In the genomic region with DNA sequence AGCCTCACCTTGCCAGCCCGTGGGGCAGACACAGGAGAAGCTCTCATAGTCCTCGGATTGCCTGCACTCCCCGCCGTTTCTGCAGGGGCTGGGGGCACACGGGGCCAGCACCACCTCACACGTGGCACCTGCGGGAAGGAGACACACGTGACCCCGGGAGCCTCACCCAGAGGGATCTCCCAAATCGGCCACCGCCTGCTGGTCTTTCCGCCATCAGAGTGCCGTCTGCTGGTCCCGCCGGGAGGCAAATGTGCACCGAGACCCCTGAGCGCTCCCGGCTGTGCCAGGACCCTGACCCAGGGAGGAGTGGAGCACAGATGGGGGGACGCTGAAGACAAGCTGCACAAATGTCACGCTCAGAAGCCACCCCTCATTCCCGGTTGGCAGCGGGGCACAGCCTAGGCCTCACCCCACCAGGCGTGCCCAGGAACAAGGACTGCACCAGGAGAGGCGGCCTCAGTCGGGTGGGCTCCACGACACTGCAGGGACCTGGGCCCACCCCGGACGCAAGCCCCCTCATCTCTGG, we compare ENCODE assay signal across 24 cellular contexts. TPM values are rescaled to one million over a fixed set of nuclear protein-coding genes. Genes with fewer than 3 reads are reported as not detected.
A peak's percentile ranks its signal among the peaks of the same experiment; 100 is the strongest.
DNase-seq lines count a peak whose midpoint lies in the region; ATAC-seq, FAIRE-seq and TF ChIP-seq lines count a peak whose summit lies in the region.
"Had no signal": no experiment of that assay in that cellular context is flagged by ENCODE, and none has a peak within 500 bp of the region (broad histone marks: within the 10 kb centered on the region; RNA-seq: fewer than 3 reads in every experiment).

No MANE protein-coding gene starts in this region.

- intact Hi-C loops in K562 (cut with micrococcal nuclease) (no loop called here), lower lobe of right lung (cut with DNase I) (no loop called here), spleen (cut with DNase I; ENCODE audit: low total_unique reads) (no loop called here), PC-3 (cut with micrococcal nuclease) (no loop called here)

- no peaks in the 10 kb centered on the region for H3K36me3 ChIP-seq in CD8-positive, alpha-beta memory T cell (ENCODE audit: insufficient read depth, low read length)
- H3K36me3 ChIP-seq in K562 (ENCODE audit: control insufficient read depth, insufficient read depth, low read length) (peaks cover 77% of the 10 kb centered on the region; the same call in 2 of the 3 replicates), lower lobe of right lung (peaks cover 100% of the 10 kb centered on the region), spleen (peaks cover 4 to 100% (median 100%) of the 10 kb centered on the region in 6 donors), PC-3 (ENCODE audit: low read depth, low read length) (peaks cover 2% of the 10 kb centered on the region; the same call in 1 of the 2 replicates)

- CTCF ChIA-PET in CD8-positive, alpha-beta memory T cell (lab: Charles Lee), result no interaction called here
- CTCF ChIA-PET in K562 (lab: Yijun Ruan, JAX; ENCODE audit: low intra/inter-chr PET ratio), result no interaction called here
- CTCF ChIA-PET in PC-3 (lab: Charles Lee), result no interaction called here

- no peaks in the 10 kb centered on the region for H3K4me1 Mint-ChIP-seq in CD8-positive, alpha-beta memory T cell
- H3K4me1 Mint-ChIP-seq: activated CD4-positive, alpha-beta T cell treated with anti-CD3 and anti-CD28 coated beads for 36 hours; central memory CD8-positive, alpha-beta T cell; naive thymus-derived CD8-positive, alpha-beta T cell; T-cell had no signal

- ATAC-seq in K562 (no peak), lower lobe of right lung (no peak), HG03135 (IDR thresholded peaks at IDR 0.05; ENCODE audit: unreplicated experiment) (no peak), PC-3 (no peak)
- ATAC-seq: activated CD4-positive, alpha-beta T cell treated with anti-CD3 and anti-CD28 coated beads for 36 hours; naive thymus-derived CD8-positive, alpha-beta T cell; T-cell had no signal

- H3K9ac ChIP-seq in K562 (ENCODE audit: insufficient read depth in 1 of 2, low read depth in 2 of 2, low read length in 2 of 2) (peak overlapping the region; percentile 70 to 93), PC-3 (ENCODE audit: low read length) (no peak overlapping the region)

- no peak overlapping the region for H3K4me3 ChIP-seq in CD8-positive, alpha-beta memory T cell (ENCODE audit: low read length)
- H3K4me3 ChIP-seq in K562 (0 out of 2 replicates have a peak overlapping the region, but pooled peaks have one; percentile 28), lower lobe of right lung (no peak overlapping the region), spleen (no peak overlapping the region), PC-3 (ENCODE audit: low read length) (no peak overlapping the region)
- H3K4me3 ChIP-seq: SJCRH30 had no signal

- no peak for FAIRE-seq in K562 (lab: Jason Lieb, UNC)
- FAIRE-seq: islet of Langerhans had no signal

- TF ChIP-seq EP300 in K562 (IDR thresholded peaks at IDR 0.05; ENCODE audit: low read length), result no peak

- H3K27me3 Mint-ChIP-seq in CD8-positive, alpha-beta memory T cell, result no peaks in the 10 kb centered on the region
- H3K27me3 Mint-ChIP-seq: activated CD4-positive, alpha-beta T cell treated with anti-CD3 and anti-CD28 coated beads for 36 hours; central memory CD8-positive, alpha-beta T cell; stimulated activated naive CD8-positive, alpha-beta T cell treated with anti-CD3 and anti-CD28 coated beads, Interleukin-15, Interleukin-2, amounts not matched to agents 100 ng/mL and 50 ng/mL, for 24 hours; T-cell had no signal

- H2AFZ ChIP-seq in K562 (ENCODE audit: low read depth, low read length) (peak overlapping the region; percentile 76), PC-3 (ENCODE audit: low read length) (no peak overlapping the region)

- DNase-seq in CD8-positive, alpha-beta memory T cell, result no peak
- DNase-seq in K562 (ENCODE audit: extremely low read depth in 1 of 4, low spot score in 3 of 4) (no peak), lower lobe of right lung (no peak), spleen (no peak), PC-3 (no peak)
- no peak for DNase-seq in stimulated activated naive CD4-positive, alpha-beta T cell treated with Interleukin-2 at 50 U/mL for 16 hours (lab: John Stamatoyannopoulos, UW)
- no peak for DNase-seq in activated CD4-positive, alpha-beta T cell treated with anti-CD3 and anti-CD28 coated beads for 1 hour
- DNase-seq: activated CD4-positive, alpha-beta T cell treated with anti-CD3 and anti-CD28 coated beads for 36 hours; activated naive CD4-positive, alpha-beta T cell treated with anti-CD3 and anti-CD28 coated beads, Interleukin-2, amount 50 U/mL, for 16 hours; aorta; erythroblast; foreskin melanocyte; GOT3; mesendoderm; naive thymus-derived CD8-positive, alpha-beta T cell; NCI-H1048; NCI-H1930; NCI-H345; SJCRH30; T-cell had no signal

- H3K36me3 Mint-ChIP-seq in CD8-positive, alpha-beta memory T cell, result peaks cover 0 to 63% (median 0%) of the 10 kb centered on the region in 3 donors

- H3K79me2 ChIP-seq in K562 (ENCODE audit: control insufficient read depth, insufficient read depth, low read length) (peaks cover 7% of the 10 kb centered on the region; the same call in 1 of the 3 replicates), PC-3 (ENCODE audit: low read length) (no peaks in the 10 kb centered on the region)

- POLR2A ChIA-PET in CD8-positive, alpha-beta memory T cell (lab: Charles Lee), result interaction anchor here (0.6 kb wide), 1 partner anchor 13 kb away, joined by 3 read pairs; no protein-coding TSS in a partner anchor
- POLR2A ChIA-PET in K562 (lab: Yijun Ruan, JAX) (no interaction called here), PC-3 (lab: Charles Lee; ENCODE audit: unreplicated experiment) (no interaction called here)

- no peak for TF ChIP-seq CTCF in K562 (IDR thresholded peaks at IDR 0.05 in 2 of 3, conservative IDR thresholded peaks at IDR 0.05 in 1 of 3; ENCODE audit: insufficient read depth in 2 of 3, low read depth in 1 of 3, low read length in 3 of 3)
- no peak for TF ChIP-seq CTCF in lower lobe of right lung (IDR thresholded peaks at IDR 0.05)
- TF ChIP-seq CTCF in spleen (IDR thresholded peaks at IDR 0.05 in 8 of 11, conservative IDR thresholded peaks at IDR 0.05 in 3 of 11), result no peak
- no peak for TF ChIP-seq CTCF in PC-3 (conservative IDR thresholded peaks at IDR 0.05; ENCODE audit: low read depth, low read length)

- H3K4me3 Mint-ChIP-seq in CD8-positive, alpha-beta memory T cell, result no peak overlapping the region
- H3K4me3 Mint-ChIP-seq: activated CD4-positive, alpha-beta T cell treated with anti-CD3 and anti-CD28 coated beads for 36 hours; central memory CD8-positive, alpha-beta T cell; naive thymus-derived CD8-positive, alpha-beta T cell; stimulated activated naive CD8-positive, alpha-beta T cell treated with anti-CD3 and anti-CD28 coated beads, Interleukin-15, Interleukin-2, amounts not matched to agents 100 ng/mL and 50 ng/mL, for 24 hours; T-cell had no signal

- H3K4me1 ChIP-seq in CD8-positive, alpha-beta memory T cell (ENCODE audit: insufficient read depth, low read length), result no peaks in the 10 kb centered on the region
- H3K4me1 ChIP-seq in K562 (replicated peaks in 1 of 2; ENCODE audit: control insufficient read depth in 2 of 2, insufficient read depth in 2 of 2, low read length in 2 of 2) (peaks cover 16 to 60% of the 10 kb centered on the region in 2 experiments), lower lobe of right lung (peaks cover 34% of the 10 kb centered on the region), spleen (peaks cover 4 to 69% (median 47%) of the 10 kb centered on the region in 6 donors), PC-3 (ENCODE audit: insufficient read depth, low read length) (no peaks in the 10 kb centered on the region)
- H3K4me1 ChIP-seq: SJCRH30 had no signal

- H3K9me1 ChIP-seq in K562 (ENCODE audit: control insufficient read depth, insufficient read depth, low read length), result peaks cover 6% of the 10 kb centered on the region

- BruUV-seq in K562 (replicated peaks; lab: Mats Ljungman, UMichigan), result no TSS peak
- no TSS peak for BruUV-seq in PC-3 (replicated peaks; lab: Mats Ljungman, UMichigan)

- H3K27ac ChIP-seq in CD8-positive, alpha-beta memory T cell (ENCODE audit: low read depth, low read length), result peak overlapping the region; percentile 30
- peak overlapping the region; percentile 78 for H3K27ac ChIP-seq in K562 (ENCODE audit: extremely low read depth, low read depth, low read length)
- H3K27ac ChIP-seq in lower lobe of right lung, result peak overlapping the region; percentile 89
- peak overlapping the region; percentile 65 to 89 (median 80) for H3K27ac ChIP-seq in spleen
- no peak overlapping the region for H3K27ac ChIP-seq in PC-3 (ENCODE audit: low read length)
- H3K27ac ChIP-seq: SJCRH30 had no signal

- no peaks in the 10 kb centered on the region for H3K9me2 ChIP-seq in PC-3 (replicated peaks; ENCODE audit: low read length)

- H3K27me3 ChIP-seq in CD8-positive, alpha-beta memory T cell (ENCODE audit: insufficient read depth, low read length, poor library complexity, severe bottlenecking), result no peaks in the 10 kb centered on the region
- no peaks in the 10 kb centered on the region for H3K27me3 ChIP-seq in K562 (ENCODE audit: control insufficient read depth in 2 of 2, insufficient read depth in 2 of 2, low read length in 2 of 2)
- H3K27me3 ChIP-seq in lower lobe of right lung (ENCODE audit: low read depth), result no peaks in the 10 kb centered on the region
- no peaks in the 10 kb centered on the region for H3K27me3 ChIP-seq in spleen (replicated peaks in 1 of 7)
- H3K27me3 ChIP-seq in PC-3 (ENCODE audit: low read length), result no peaks in the 10 kb centered on the region
- H3K27me3 ChIP-seq: SJCRH30 had no signal

- H3K9me3 Mint-ChIP-seq in CD8-positive, alpha-beta memory T cell, result no peaks in the 10 kb centered on the region
- H3K9me3 Mint-ChIP-seq: central memory CD8-positive, alpha-beta T cell; naive thymus-derived CD8-positive, alpha-beta T cell; stimulated activated naive CD8-positive, alpha-beta T cell treated with anti-CD3 and anti-CD28 coated beads, Interleukin-15, Interleukin-2, amounts not matched to agents 100 ng/mL and 50 ng/mL, for 24 hours; T-cell had no signal

- H3K4me2 ChIP-seq in K562 (ENCODE audit: insufficient read depth, low read length) (peak overlapping the region; percentile 74), PC-3 (ENCODE audit: low read length) (no peak overlapping the region)

- H4K20me1 ChIP-seq in K562 (replicated peaks; ENCODE audit: control insufficient read depth, insufficient read depth, low read length) (no peaks in the 10 kb centered on the region), PC-3 (ENCODE audit: low read length) (no peaks in the 10 kb centered on the region)

- no peaks in the 10 kb centered on the region for H3K9me3 ChIP-seq in CD8-positive, alpha-beta memory T cell (ENCODE audit: low read length)
- H3K9me3 ChIP-seq in K562 (replicated peaks; ENCODE audit: control insufficient read depth, insufficient read depth, low read depth, low read length), result no peaks in the 10 kb centered on the region
- H3K9me3 ChIP-seq in lower lobe of right lung, result no peaks in the 10 kb centered on the region
- no peaks in the 10 kb centered on the region for H3K9me3 ChIP-seq in spleen
- no peaks in the 10 kb centered on the region for H3K9me3 ChIP-seq in PC-3 (ENCODE audit: low read length)
- H3K9me3 ChIP-seq: SJCRH30 had no signal

- H3F3A ChIP-seq in PC-3 (ENCODE audit: low read length, unreplicated experiment), result no peaks in the 10 kb centered on the region

- no peak for TF ChIP-seq RAD21 in K562 (CRISPR knock-in tag; conservative IDR thresholded peaks at IDR 0.05 in 1 of 2, IDR thresholded peaks at IDR 0.05 in 1 of 2)

- WGBS in K562 (ENCODE audit: insufficient coverage, low coverage, missing lambda C conversion rate), result 90% methylated on average over 17 of the region's 28 CpGs
- 69 to 81% (median 77%) methylated on average over 7 to 28 of the region's 28 CpGs for WGBS in spleen, 5 donors

- TF ChIP-seq POLR2A in K562 (conservative IDR thresholded peaks at IDR 0.05) (no peak), spleen (IDR thresholded peaks at IDR 0.05) (no peak)

- in situ Hi-C loops in K562 (cut with MboI), result no loop called here

- H3K27ac Mint-ChIP-seq in CD8-positive, alpha-beta memory T cell, result no peak overlapping the region
- H3K27ac Mint-ChIP-seq: activated CD4-positive, alpha-beta T cell treated with anti-CD3 and anti-CD28 coated beads for 36 hours; stimulated activated naive CD8-positive, alpha-beta T cell treated with anti-CD3 and anti-CD28 coated beads, Interleukin-15, Interleukin-2, amounts not matched to agents 100 ng/mL and 50 ng/mL, for 24 hours; T-cell had no signal

RNA-seq across cellular contexts. Expression of a gene that starts 28.4 kb away (rescaled TPM):
- total RNA-seq in CD8-positive, alpha-beta memory T cell, result 10 to 100 TPM; 75.5 to 78.0 TPM
- polyA plus RNA-seq in CD8-positive, alpha-beta memory T cell, result 42.9 TPM
- total RNA-seq in K562 (2011; cell fraction: chromatin; rRNA removed; ENCODE audit: low replicate concordance), result 131 and 191 TPM in 2 replicates
- total RNA-seq in K562 (2011; cell fraction: nucleolus; rRNA removed), result 87.9 and 99.6 TPM in 2 replicates
- 87.4 and 93.4 TPM in 2 replicates for total RNA-seq in K562 (2011; cell fraction: nucleoplasm; rRNA removed)
- total RNA-seq in K562 (2014; rRNA removed) (17.1 and 20.1 TPM in 2 replicates), K562 (2014; rRNA removed; fragmentation: Illumina TruSeq; extraction: Trizol) (9.1 and 9.3 TPM in 2 replicates), K562 (2015; rRNA removed; fragmentation: Illumina TruSeq; extraction: Trizol) (8.7 and 11.1 TPM in 2 replicates), K562 (2021) (56.1 and 62.8 TPM in 2 replicates), lower lobe of right lung (66.5 TPM), spleen (10 to 100 TPM; 74.6 to 92.1 (median 87.8) TPM), PC-3 (2014; rRNA removed) (28.3 and 33.5 TPM in 2 replicates)
- polyA plus RNA-seq in K562 (2011; rRNA removed) (14.0 and 25.1 TPM in 2 replicates), K562 (2014; fragmentation: Illumina TruSeq; extraction: Trizol) (44.6 and 47.6 TPM in 2 replicates), K562 (2014; fragmentation: Nextera tagmentation; extraction: Ambion mirVana) (10 to 100 TPM in 1 of 2 experiments, 1 to 10 TPM in 1; 8.3 to 12.0 TPM), K562 (2014; rRNA removed) (30.9 and 32.2 TPM in 2 replicates), spleen (10 to 100 TPM; 35.0 to 58.9 (median 52.6) TPM)
- 14.1 and 19.3 TPM in 2 replicates for polyA plus RNA-seq in K562 (2011; cell fraction: cytosol; rRNA removed)
- polyA plus RNA-seq in K562 (2011; cell fraction: nucleus; rRNA removed), result 83.4 and 92.4 TPM in 2 replicates
- 40.9 and 50.7 TPM in 2 replicates for polyA plus RNA-seq in K562 (2012)
- 9.3 and 13.0 TPM in 2 replicates for polyA minus RNA-seq in K562 (2011; rRNA and poly(A)+ RNA removed)
- 32.1 and 45.6 TPM in 2 replicates for polyA minus RNA-seq in K562 (2011; cell fraction: cytosol; rRNA and poly(A)+ RNA removed)
- 19.7 and 31.5 TPM in 2 replicates for polyA minus RNA-seq in K562 (2011; cell fraction: nucleus; rRNA and poly(A)+ RNA removed)

RNA-seq across cellular contexts. Expression of a gene that starts 34.6 kb away (rescaled TPM):
- total RNA-seq in CD8-positive, alpha-beta memory T cell, result 10 to 100 TPM; 70.0 to 79.5 TPM
- polyA plus RNA-seq in CD8-positive, alpha-beta memory T cell, result 5.1 TPM
- total RNA-seq in K562 (2011; cell fraction: chromatin; rRNA removed; ENCODE audit: low replicate concordance), result 19.9 and 65.7 TPM in 2 replicates
- 52.4 and 65.7 TPM in 2 replicates for total RNA-seq in K562 (2011; cell fraction: nucleolus; rRNA removed)
- 25.2 and 35.0 TPM in 2 replicates for total RNA-seq in K562 (2011; cell fraction: nucleoplasm; rRNA removed)
- total RNA-seq in K562 (2014; rRNA removed), result 7.1 and 12.0 TPM in 2 replicates
- total RNA-seq in K562 (2014; rRNA removed; fragmentation: Illumina TruSeq; extraction: Trizol), result 0.69 and 0.73 TPM in 2 replicates
- 2.3 and 2.8 TPM in 2 replicates for total RNA-seq in K562 (2015; rRNA removed; fragmentation: Illumina TruSeq; extraction: Trizol)
- total RNA-seq in K562 (2021), result 26.7 and 31.4 TPM in 2 replicates
- 1.2 and 2.2 TPM in 2 replicates for polyA plus RNA-seq in K562 (2011; rRNA removed)
- polyA plus RNA-seq in K562 (2011; cell fraction: cytosol; rRNA removed), result 2.9 and 4.9 TPM in 2 replicates
- polyA plus RNA-seq in K562 (2011; cell fraction: nucleus; rRNA removed), result 13.3 and 22.9 TPM in 2 replicates
- polyA plus RNA-seq in K562 (2012), result 10.2 and 14.1 TPM in 2 replicates
- polyA plus RNA-seq in K562 (2014; fragmentation: Illumina TruSeq; extraction: Trizol), result 2.6 and 6.3 TPM in 2 replicates
- polyA plus RNA-seq in K562 (2014; fragmentation: Nextera tagmentation; extraction: Ambion mirVana), result under 1 TPM; 0.03 to 0.04 TPM
- 8.2 and 8.6 TPM in 2 replicates for polyA plus RNA-seq in K562 (2014; rRNA removed)
- polyA minus RNA-seq in K562 (2011; rRNA and poly(A)+ RNA removed), result 2.0 and 2.8 TPM in 2 replicates
- 35.0 and 45.4 TPM in 2 replicates for polyA minus RNA-seq in K562 (2011; cell fraction: cytosol; rRNA and poly(A)+ RNA removed)
- 15.9 and 18.9 TPM in 2 replicates for polyA minus RNA-seq in K562 (2011; cell fraction: nucleus; rRNA and poly(A)+ RNA removed)
- total RNA-seq in lower lobe of right lung, result 91.4 TPM
- 100 to 1,000 TPM in 4 of 7 donors, 10 to 100 TPM in 3; 88.6 to 140 (median 117) TPM for total RNA-seq in spleen
- 10 to 100 TPM in 1 of 3 donors, 1 to 10 TPM in 2; 4.9 to 27.2 (median 8.3) TPM for polyA plus RNA-seq in spleen
- total RNA-seq in PC-3 (2014; rRNA removed), result 14.3 and 20.8 TPM in 2 replicates
